ENCODE assay signal across 21 cellular contexts in the genomic region with DNA sequence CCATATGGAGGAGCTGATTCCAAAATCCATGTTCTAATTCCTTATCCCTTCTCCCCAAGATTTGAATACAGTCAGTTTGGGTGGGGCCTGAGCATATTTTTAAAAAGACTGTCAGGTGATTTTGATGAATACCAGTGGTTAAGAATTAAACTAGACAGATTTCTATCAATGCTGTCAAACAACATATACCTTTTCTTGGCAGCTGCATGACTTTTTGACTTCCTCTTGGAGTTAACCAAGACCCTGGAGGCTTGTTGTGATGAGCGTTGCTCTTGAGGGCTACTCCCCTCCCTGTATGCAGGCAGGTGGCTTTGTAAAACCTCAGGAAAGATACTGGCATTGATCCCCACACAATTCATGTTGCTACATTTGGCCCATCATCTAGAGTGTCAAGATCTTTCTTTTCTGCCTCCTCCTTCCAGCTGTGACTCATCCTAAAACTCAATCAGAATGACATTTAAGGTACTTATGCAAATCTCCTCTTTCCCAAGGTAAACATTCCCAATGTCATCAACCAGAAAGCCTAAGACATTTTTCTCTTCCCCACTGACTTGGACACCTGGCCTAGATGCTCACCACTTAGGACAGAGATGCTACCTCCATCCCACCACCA.
"Had no signal": no experiment of that assay in that cellular context is flagged by ENCODE, and none has a peak within 500 bp of the region (broad histone marks: within the 10 kb centered on the region; RNA-seq: fewer than 3 reads in every experiment).

No MANE protein-coding gene starts in this region.

- H3K36me3 ChIP-seq: brain microvascular endothelial cell, pancreas, right lobe of liver had no signal

- H3K4me1 ChIP-seq: pancreas, right lobe of liver, testis had no signal

- DNase-seq: activated CD4-positive, alpha-beta T cell treated with anti-CD3 and anti-CD28 coated beads, Interleukin-2, amount 10 ng/mL, durations not matched to agents 24 days and 14 days; activated CD8-positive, alpha-beta T cell treated with anti-CD3 and anti-CD28 coated beads, Interleukin-2, amount 10 ng/mL, durations not matched to agents 7 days and 5 days; activated effector memory CD4-positive, alpha-beta T cell treated with Interleukin-2 at 50 U/mL for 16 hours; activated naive CD4-positive, alpha-beta T cell treated with anti-CD3 and anti-CD28 coated beads, Interleukin-2, amount 10 ng/mL, durations not matched to agents 7 days and 5 days; activated naive CD8-positive, alpha-beta T cell treated with anti-CD3 and anti-CD28 coated beads, Interleukin-2, amount 50 U/mL, for 24 hours; activated T-cell treated with anti-CD3 and anti-CD28 coated beads, Interleukin-2, amount 50 U/mL, for 48 hours; aorta; brain microvascular endothelial cell; erythroblast; hypothalamus; mesenchymal stem cell; naive thymus-derived CD4-positive, alpha-beta T cell; pancreas; right lobe of liver; stimulated activated CD4-positive, alpha-beta T cell treated with anti-CD3 and anti-CD28 coated beads, Interleukin-4, amount 100 ng/mL, for 4 hours; T-helper 1 cell; T-helper 9 cell; testis had no signal

- ATAC-seq: activated CD8-positive, alpha-beta T cell treated with anti-CD3 and anti-CD28 coated beads, Interleukin-2, amount 10 ng/mL, durations not matched to agents 7 days and 5 days; activated naive CD8-positive, alpha-beta T cell treated with anti-CD3 and anti-CD28 coated beads, Interleukin-2, amount 50 U/mL, for 24 hours; naive thymus-derived CD4-positive, alpha-beta T cell; pancreas; right lobe of liver; stimulated activated memory B cell treated with anti-CD40 and anti-IgM and Interleukin-4, amounts not matched to agents 10 μg/mL and 1 μg/mL and 100 μg/mL, for 72 hours had no signal

- H3K4me3 ChIP-seq: coronary artery, pancreas, right lobe of liver, smooth muscle cell, testis had no signal

- H3K27ac ChIP-seq: brain microvascular endothelial cell, coronary artery, pancreas, right lobe of liver, testis had no signal

- H3K9me3 ChIP-seq: pancreas, right lobe of liver, testis had no signal

- H3K27me3 ChIP-seq: brain microvascular endothelial cell, pancreas, right lobe of liver, testis had no signal
